Comparison of ENCODE assay signal across 23 cellular contexts in genomic region chr12:16225692-16226091, GRCh38. TPM values are rescaled to one million over a fixed set of nuclear protein-coding genes. Genes with fewer than 3 reads are reported as not detected.
"Had no signal": no experiment of that assay in that cellular context is flagged by ENCODE, and none has a peak within 500 bp of the region (broad histone marks: within the 10 kb centered on the region; RNA-seq: fewer than 3 reads in every experiment).

No MANE protein-coding gene starts in this region.

- ATAC-seq: activated CD4-positive, alpha-beta T cell treated with anti-CD3 and anti-CD28 coated beads for 36 hours; activated naive CD4-positive, alpha-beta T cell treated with anti-CD3 and anti-CD28 coated beads, Interleukin-2, amount 50 U/mL, for 72 hours; lower lobe of right lung; sciatic nerve; stimulated activated memory B cell treated with anti-CD40 and anti-IgM and Interleukin-4, amounts not matched to agents 10 μg/mL and 1 μg/mL and 100 μg/mL, for 72 hours; upper lobe of right lung; WTC11 had no signal

- H3K27ac ChIP-seq: adrenal gland, breast epithelium, coronary artery, lower lobe of right lung, spleen, thoracic aorta, upper lobe of right lung had no signal

- H3K36me3 ChIP-seq: adrenal gland, breast epithelium, lower lobe of right lung, spleen, thoracic aorta, upper lobe of right lung had no signal

- H3K4me3 ChIP-seq: adrenal gland, breast epithelium, coronary artery, lower lobe of right lung, spleen, thoracic aorta, upper lobe of right lung had no signal

- H3K27me3 ChIP-seq: adrenal gland, breast epithelium, spleen, upper lobe of right lung had no signal

- DNase-seq: activated CD4-positive, alpha-beta T cell treated with anti-CD3 and anti-CD28 coated beads for 36 hours; activated CD4-positive, alpha-beta T cell treated with anti-CD3 and anti-CD28 coated beads, Interleukin-2, amount 50 U/mL, for 48 hours; activated gamma-delta T cell treated with Interleukin-2 at 50 U/mL for 16 hours; adrenal gland; hypothalamus; islet precursor cell; lower lobe of right lung; nephron progenitor cell; nucleus accumbens; spleen; stimulated activated CD4-positive, alpha-beta T cell treated with anti-CD3 and anti-CD28 coated beads, Interleukin-4, amount 100 ng/mL, for 4 hours; upper lobe of right lung had no signal

- H3K4me3 Mint-ChIP-seq: activated CD4-positive, alpha-beta T cell treated with anti-CD3 and anti-CD28 coated beads for 36 hours; activated T-helper 1 cell treated with anti-CD3 and anti-CD28 coated beads, Interleukin-12 subunit alpha, Interleukin-12 subunit beta, Interleukin-2, Interleukin-4 antibody, amounts not matched to agents 30 ng/mL and 10 ng/mL and 1 ng/mL, durations not matched to agents 14 hours and 24 hours and 36 hours; mesothelial cell of epicardium; nephron progenitor cell; stimulated activated memory B cell treated with anti-CD40 and anti-IgM and Interleukin-4, amounts not matched to agents 10 μg/mL and 1 μg/mL and 100 μg/mL, for 72 hours; WTC11 had no signal

- H3K9me3 Mint-ChIP-seq: activated T-helper 1 cell treated with anti-CD3 and anti-CD28 coated beads, Interleukin-12 subunit alpha, Interleukin-12 subunit beta, Interleukin-2, Interleukin-4 antibody, amounts not matched to agents 30 ng/mL and 10 ng/mL and 1 ng/mL, durations not matched to agents 14 hours and 24 hours and 36 hours; mesothelial cell of epicardium; nephron progenitor cell; stimulated activated memory B cell treated with anti-CD40 and anti-IgM and Interleukin-4, amounts not matched to agents 10 μg/mL and 1 μg/mL and 100 μg/mL, for 72 hours; WTC11 had no signal

- H3K4me1 ChIP-seq: adrenal gland, breast epithelium, lower lobe of right lung, spleen, upper lobe of right lung had no signal

- H3K36me3 Mint-ChIP-seq: activated naive CD4-positive, alpha-beta T cell treated with anti-CD3 and anti-CD28 coated beads, Interleukin-2, amount 50 U/mL, for 72 hours; mesothelial cell of epicardium; stimulated activated memory B cell treated with anti-CD40 and anti-IgM and Interleukin-4, amounts not matched to agents 10 μg/mL and 1 μg/mL and 100 μg/mL, for 72 hours; WTC11 had no signal

- H3K27ac Mint-ChIP-seq: activated CD4-positive, alpha-beta T cell treated with anti-CD3 and anti-CD28 coated beads for 36 hours; activated naive CD4-positive, alpha-beta T cell treated with anti-CD3 and anti-CD28 coated beads, Interleukin-2, amount 50 U/mL, for 72 hours; activated T-helper 1 cell treated with anti-CD3 and anti-CD28 coated beads, Interleukin-12 subunit alpha, Interleukin-12 subunit beta, Interleukin-2, Interleukin-4 antibody, amounts not matched to agents 30 ng/mL and 10 ng/mL and 1 ng/mL, durations not matched to agents 14 hours and 24 hours and 36 hours; mesothelial cell of epicardium; nephron progenitor cell; stimulated activated memory B cell treated with anti-CD40 and anti-IgM and Interleukin-4, amounts not matched to agents 10 μg/mL and 1 μg/mL and 100 μg/mL, for 72 hours; WTC11 had no signal

- H3K4me1 Mint-ChIP-seq: activated CD4-positive, alpha-beta T cell treated with anti-CD3 and anti-CD28 coated beads for 36 hours; mesothelial cell of epicardium; nephron progenitor cell; stimulated activated memory B cell treated with anti-CD40 and anti-IgM and Interleukin-4, amounts not matched to agents 10 μg/mL and 1 μg/mL and 100 μg/mL, for 72 hours; WTC11 had no signal

- H3K27me3 Mint-ChIP-seq: activated CD4-positive, alpha-beta T cell treated with anti-CD3 and anti-CD28 coated beads for 36 hours; stimulated activated memory B cell treated with anti-CD40 and anti-IgM and Interleukin-4, amounts not matched to agents 10 μg/mL and 1 μg/mL and 100 μg/mL, for 72 hours had no signal

- H3K9me3 ChIP-seq: adrenal gland, breast epithelium, lower lobe of right lung, thoracic aorta, upper lobe of right lung had no signal

RNA-seq across cellular contexts. Expression of gene SLC15A5, which starts 51.8 kb away (rescaled TPM):
- total RNA-seq: activated CD4-positive, alpha-beta T cell treated with anti-CD3 and anti-CD28 coated beads for 36 hours; activated naive CD4-positive, alpha-beta T cell treated with anti-CD3 and anti-CD28 coated beads, Interleukin-2, amount 50 U/mL, for 72 hours; activated T-helper 1 cell treated with anti-CD3 and anti-CD28 coated beads, Interleukin-12 subunit alpha, Interleukin-12 subunit beta, Interleukin-2, Interleukin-4 antibody, amounts not matched to agents 30 ng/mL and 10 ng/mL and 1 ng/mL, durations not matched to agents 14 hours and 24 hours and 36 hours; adrenal gland; astrocyte; breast epithelium; lower lobe of right lung; mesothelial cell of epicardium; sciatic nerve; spleen; thoracic aorta; upper lobe of right lung; WTC11 had no signal
- polyA plus RNA-seq: adrenal gland, esophagus, spleen had no signal
